Comparison of ENCODE assay signal across 19 cellular contexts in genomic region chr5:569868-570361, GRCh38. TPM values are rescaled to one million over a fixed set of nuclear protein-coding genes. Genes with fewer than 3 reads are reported as not detected.
A peak's percentile ranks its signal among the peaks of the same experiment; 100 is the strongest.
DNase-seq lines count a peak whose midpoint lies in the region; ATAC-seq and TF ChIP-seq lines count a peak whose summit lies in the region.
"Had no signal": no experiment of that assay in that cellular context is flagged by ENCODE, and none has a peak within 500 bp of the region (broad histone marks: within the 10 kb centered on the region; RNA-seq: fewer than 3 reads in every experiment).

No MANE protein-coding gene starts in this region.

- WGBS in sigmoid colon, 2 donors: 80 to 87% methylated on average over 21 of the region's 21 CpGs

- H3K27ac ChIP-seq in sigmoid colon: no peak overlapping the region
- H3K27ac ChIP-seq: C4-2B had no signal

- no peaks in the 10 kb centered on the region for H3K36me3 ChIP-seq in sigmoid colon
- H3K36me3 ChIP-seq: HAP-1 had no signal

- no peak for TF ChIP-seq POLR2A in sigmoid colon (IDR thresholded peaks at IDR 0.05)

- H3K9me3 ChIP-seq in sigmoid colon: no peaks in the 10 kb centered on the region

- H3K27me3 ChIP-seq in sigmoid colon: peaks cover 5 to 65% (median 22%) of the 10 kb centered on the region in 3 donors

- no peak for TF ChIP-seq CTCF in sigmoid colon (IDR thresholded peaks at IDR 0.05)

- no peaks in the 10 kb centered on the region for H3K4me1 ChIP-seq in sigmoid colon

- no peak for TF ChIP-seq EP300 in sigmoid colon (IDR thresholded peaks at IDR 0.05)

- peak; percentile 67 for DNase-seq in cardiac septum (ENCODE audit: low spot score)
- no peak for DNase-seq in left cardiac atrium
- peak; percentile 77 for DNase-seq in mesenteric fat pad (ENCODE audit: low spot score)
- peak; percentile 41 for DNase-seq in sigmoid colon
- DNase-seq in NCI-H1105 treated with DMSO at 0.1 percent for 48 hours (lab: John Stamatoyannopoulos, UW): no peak
- no peak for DNase-seq in NCI-H1092 (lab: John Stamatoyannopoulos, UW)
- no peak for DNase-seq in effector CD8-positive, alpha-beta T cell (lab: John Stamatoyannopoulos, UW)
- DNase-seq: 8988T, AML-193, Karpas-422, NCI-H1417 treated with DMSO at 0.1 percent for 48 hours, NCI-H187, NCI-H446 treated with DMSO at 0.1 percent for 48 hours, NCI-H526 treated with DMSO at 0.1 percent for 48 hours, OCI-M1, SHP77 had no signal

- no peak overlapping the region for H3K4me3 ChIP-seq in sigmoid colon
- H3K4me3 ChIP-seq: GM23338, HAP-1 had no signal

- intact Hi-C loops in cardiac septum (cut with DNase I): no loop called here
- intact Hi-C loops in left cardiac atrium (cut with DNase I): no loop called here
- intact Hi-C loops in sigmoid colon (cut with DNase I): no loop called here

- ATAC-seq in left cardiac atrium: no peak
- ATAC-seq: GM23338 had no signal

RNA-seq across cellular contexts. Expression of gene CEP72, which starts 42.2 kb away (rescaled TPM):
- total RNA-seq in cardiac septum (0.86 TPM), left cardiac atrium (1 to 10 TPM; 1.4 to 2.5 TPM), mesenteric fat pad (2.0 TPM), sigmoid colon (1 to 10 TPM in 2 of 4 donors, under 1 TPM in 2; 0.36 to 5.0 (median 1.4) TPM)
- 1 to 10 TPM in 2 of 3 donors, under 1 TPM in 1; 0.60 to 7.1 (median 1.6) TPM for polyA plus RNA-seq in sigmoid colon

RNA-seq across cellular contexts. Expression of gene SLC9A3, which starts 45.7 kb away (rescaled TPM):
- 1.0 TPM for total RNA-seq in cardiac septum
- under 1 TPM; 0.77 to 0.99 TPM for total RNA-seq in left cardiac atrium
- total RNA-seq in mesenteric fat pad: 1.1 TPM
- 1 to 10 TPM in 3 of 4 donors, under 1 TPM in 1; 0.83 to 2.5 (median 2.4) TPM for total RNA-seq in sigmoid colon
- 10 to 100 TPM; 12.0 to 51.3 (median 19.9) TPM for polyA plus RNA-seq in sigmoid colon

Comparison
In these comparisons a context has a peak if more than half of its experiments do, and no peak if none do; other contexts are left out.
1. DNase-seq: peak in cardiac septum (single experiment), mesenteric fat pad (single experiment) and sigmoid colon (single experiment); none in left cardiac atrium (single experiment), NCI-H1105 treated with DMSO at 0.1 percent for 48 hours (single experiment), NCI-H1092 (single experiment) and effector CD8-positive, alpha-beta T cell (single experiment).